In the genomic region with DNA sequence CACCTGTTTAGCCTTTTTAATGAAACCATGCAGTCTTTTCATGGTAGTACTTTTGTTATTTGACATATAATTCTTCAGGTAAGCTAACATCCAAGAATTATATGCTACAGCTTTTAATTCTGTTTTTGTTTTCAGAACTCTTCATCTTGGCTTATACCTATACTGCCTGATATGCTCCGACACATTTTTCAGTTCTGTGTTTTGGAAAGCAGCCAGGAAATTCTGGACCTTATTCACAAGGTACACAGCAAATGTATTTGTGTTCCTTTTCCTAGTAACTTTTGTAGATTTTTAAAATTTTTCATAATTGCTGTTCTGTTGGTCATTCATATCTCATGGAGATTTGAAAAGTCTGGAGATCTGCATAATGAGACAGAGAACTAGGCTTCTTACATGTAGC, we compare ENCODE assay signal across 30 cellular contexts.
"Had no signal": no experiment of that assay in that cellular context is flagged by ENCODE, and none has a peak within 500 bp of the region (broad histone marks: within the 10 kb centered on the region; RNA-seq: fewer than 3 reads in every experiment).

No MANE protein-coding gene starts in this region.

- H3K27me3 Mint-ChIP-seq: activated B cell treated with CpG ODN at 0.5 μM for 24 hours; activated CD4-positive, alpha-beta T cell treated with anti-CD3 and anti-CD28 coated beads, Interleukin-2, amount 10 ng/mL, durations not matched to agents 24 days and 14 days; activated CD8-positive, alpha-beta memory T cell treated with anti-CD3 and anti-CD28 coated beads, Interleukin-2, amount 10 ng/mL, durations not matched to agents 7 days and 5 days; activated naive CD4-positive, alpha-beta T cell treated with anti-CD3 and anti-CD28 coated beads, Interleukin-2, amount 50 U/mL, for 24 hours; activated T-cell treated with anti-CD3 and anti-CD28 coated beads, Interleukin-2, amount 50 U/mL, for 24 hours had no signal

- H3K27ac Mint-ChIP-seq: activated B cell treated with CpG ODN at 0.5 μM for 24 hours; activated CD4-positive, alpha-beta T cell treated with anti-CD3 and anti-CD28 coated beads, Interleukin-2, amount 10 ng/mL, durations not matched to agents 24 days and 14 days; activated CD8-positive, alpha-beta memory T cell treated with anti-CD3 and anti-CD28 coated beads, Interleukin-2, amount 10 ng/mL, durations not matched to agents 7 days and 5 days; activated T-cell treated with anti-CD3 and anti-CD28 coated beads, Interleukin-2, amount 50 U/mL, for 24 hours; activated T-helper 1 cell treated with anti-CD3 and anti-CD28 coated beads, Interleukin-12 subunit alpha, Interleukin-12 subunit beta, Interleukin-2, Interleukin-4 antibody, amounts not matched to agents 30 ng/mL and 10 ng/mL and 1 ng/mL, durations not matched to agents 14 hours and 24 hours and 36 hours; T-helper 1 cell treated with Interleukin-12 subunit alpha and Interleukin-12 subunit beta and Interleukin-4 antibody, amounts not matched to agents 30 μg/mL and 1 μg/mL, for 36 hours had no signal

- H3K9me3 Mint-ChIP-seq: activated B cell treated with CpG ODN at 0.5 μM for 24 hours; activated naive CD4-positive, alpha-beta T cell treated with anti-CD3 and anti-CD28 coated beads, Interleukin-2, amount 50 U/mL, for 24 hours; activated T-cell treated with anti-CD3 and anti-CD28 coated beads, Interleukin-2, amount 50 U/mL, for 24 hours; T-helper 1 cell treated with Interleukin-12 subunit alpha and Interleukin-12 subunit beta and Interleukin-4 antibody, amounts not matched to agents 30 μg/mL and 1 μg/mL, for 36 hours had no signal

- H3K4me1 ChIP-seq: ascending aorta, Peyer's patch, SJCRH30 had no signal

- H3K27ac ChIP-seq: ascending aorta, body of pancreas, Peyer's patch, RWPE1, SJCRH30 had no signal

- H3K4me1 Mint-ChIP-seq: activated B cell treated with CpG ODN at 0.5 μM for 24 hours had no signal

- H3K9me3 ChIP-seq: ascending aorta, body of pancreas, Peyer's patch, SJCRH30 had no signal

- H3K27me3 ChIP-seq: ascending aorta, body of pancreas, Peyer's patch, SJCRH30 had no signal

- DNase-seq: activated B cell treated with CpG ODN at 0.5 μM for 24 hours; activated CD4-positive, alpha-beta T cell treated with anti-CD3 and anti-CD28 coated beads for 1 hour; activated CD4-positive, alpha-beta T cell treated with anti-CD3 and anti-CD28 coated beads, Interleukin-2, amount 10 ng/mL, durations not matched to agents 24 days and 14 days; activated CD4-positive, alpha-beta T cell treated with anti-CD3 and anti-CD28 coated beads, Interleukin-2, amount 50 U/mL, for 48 hours; activated CD8-positive, alpha-beta memory T cell treated with anti-CD3 and anti-CD28 coated beads, Interleukin-2, amount 10 ng/mL, durations not matched to agents 7 days and 5 days; activated effector memory CD4-positive, alpha-beta T cell treated with Interleukin-2 at 50 U/mL for 16 hours; activated naive CD4-positive, alpha-beta T cell; activated T-cell treated with anti-CD3 and anti-CD28 coated beads, Interleukin-2, amount 50 U/mL, for 24 hours; amniotic stem cell; central memory CD4-positive, alpha-beta T cell; NCI-H1048; NCI-H1930; NCI-H2171 treated with DMSO at 0.1 percent for 48 hours; NCI-H226; NCI-H526; NCI-H774; NK-92 treated with Interleukin-12 subunit alpha and Interleukin-12 subunit beta, amount 100 ng/mL, for 24 hours; OCI-M1; Peyer's patch; Right ventricle myocardium superior; SJCRH30; T-helper 9 cell had no signal

- ATAC-seq: activated CD8-positive, alpha-beta memory T cell treated with anti-CD3 and anti-CD28 coated beads, Interleukin-2, amount 10 ng/mL, durations not matched to agents 7 days and 5 days; body of pancreas had no signal

- H3K4me3 ChIP-seq: ascending aorta, body of pancreas, Peyer's patch, SJCRH30 had no signal

- H3K4me3 Mint-ChIP-seq: activated B cell treated with CpG ODN at 0.5 μM for 24 hours; activated CD4-positive, alpha-beta T cell treated with anti-CD3 and anti-CD28 coated beads, Interleukin-2, amount 10 ng/mL, durations not matched to agents 24 days and 14 days; activated CD8-positive, alpha-beta memory T cell treated with anti-CD3 and anti-CD28 coated beads, Interleukin-2, amount 10 ng/mL, durations not matched to agents 7 days and 5 days; activated naive CD4-positive, alpha-beta T cell treated with anti-CD3 and anti-CD28 coated beads, Interleukin-2, amount 50 U/mL, for 24 hours; activated T-cell treated with anti-CD3 and anti-CD28 coated beads, Interleukin-2, amount 50 U/mL, for 24 hours; activated T-helper 1 cell treated with anti-CD3 and anti-CD28 coated beads, Interleukin-12 subunit alpha, Interleukin-12 subunit beta, Interleukin-2, Interleukin-4 antibody, amounts not matched to agents 30 ng/mL and 10 ng/mL and 1 ng/mL, durations not matched to agents 14 hours and 24 hours and 36 hours; T-helper 1 cell treated with Interleukin-12 subunit alpha and Interleukin-12 subunit beta and Interleukin-4 antibody, amounts not matched to agents 30 μg/mL and 1 μg/mL, for 36 hours had no signal

- FAIRE-seq: bronchial epithelial cell, TTC549 had no signal
